Comparison of ENCODE assay signal across 1 cellular context in genomic region chr11:134098566-134099184, GRCh38.
TF ChIP-seq lines count a peak whose summit lies in the region.

No MANE protein-coding gene starts in this region.

TF ChIP-seq in GM23338, 12 proteins besides CTCF, POLR2A, EP300 and RAD21 (continued from another document):
- TF ChIP-seq, protein P1, sequence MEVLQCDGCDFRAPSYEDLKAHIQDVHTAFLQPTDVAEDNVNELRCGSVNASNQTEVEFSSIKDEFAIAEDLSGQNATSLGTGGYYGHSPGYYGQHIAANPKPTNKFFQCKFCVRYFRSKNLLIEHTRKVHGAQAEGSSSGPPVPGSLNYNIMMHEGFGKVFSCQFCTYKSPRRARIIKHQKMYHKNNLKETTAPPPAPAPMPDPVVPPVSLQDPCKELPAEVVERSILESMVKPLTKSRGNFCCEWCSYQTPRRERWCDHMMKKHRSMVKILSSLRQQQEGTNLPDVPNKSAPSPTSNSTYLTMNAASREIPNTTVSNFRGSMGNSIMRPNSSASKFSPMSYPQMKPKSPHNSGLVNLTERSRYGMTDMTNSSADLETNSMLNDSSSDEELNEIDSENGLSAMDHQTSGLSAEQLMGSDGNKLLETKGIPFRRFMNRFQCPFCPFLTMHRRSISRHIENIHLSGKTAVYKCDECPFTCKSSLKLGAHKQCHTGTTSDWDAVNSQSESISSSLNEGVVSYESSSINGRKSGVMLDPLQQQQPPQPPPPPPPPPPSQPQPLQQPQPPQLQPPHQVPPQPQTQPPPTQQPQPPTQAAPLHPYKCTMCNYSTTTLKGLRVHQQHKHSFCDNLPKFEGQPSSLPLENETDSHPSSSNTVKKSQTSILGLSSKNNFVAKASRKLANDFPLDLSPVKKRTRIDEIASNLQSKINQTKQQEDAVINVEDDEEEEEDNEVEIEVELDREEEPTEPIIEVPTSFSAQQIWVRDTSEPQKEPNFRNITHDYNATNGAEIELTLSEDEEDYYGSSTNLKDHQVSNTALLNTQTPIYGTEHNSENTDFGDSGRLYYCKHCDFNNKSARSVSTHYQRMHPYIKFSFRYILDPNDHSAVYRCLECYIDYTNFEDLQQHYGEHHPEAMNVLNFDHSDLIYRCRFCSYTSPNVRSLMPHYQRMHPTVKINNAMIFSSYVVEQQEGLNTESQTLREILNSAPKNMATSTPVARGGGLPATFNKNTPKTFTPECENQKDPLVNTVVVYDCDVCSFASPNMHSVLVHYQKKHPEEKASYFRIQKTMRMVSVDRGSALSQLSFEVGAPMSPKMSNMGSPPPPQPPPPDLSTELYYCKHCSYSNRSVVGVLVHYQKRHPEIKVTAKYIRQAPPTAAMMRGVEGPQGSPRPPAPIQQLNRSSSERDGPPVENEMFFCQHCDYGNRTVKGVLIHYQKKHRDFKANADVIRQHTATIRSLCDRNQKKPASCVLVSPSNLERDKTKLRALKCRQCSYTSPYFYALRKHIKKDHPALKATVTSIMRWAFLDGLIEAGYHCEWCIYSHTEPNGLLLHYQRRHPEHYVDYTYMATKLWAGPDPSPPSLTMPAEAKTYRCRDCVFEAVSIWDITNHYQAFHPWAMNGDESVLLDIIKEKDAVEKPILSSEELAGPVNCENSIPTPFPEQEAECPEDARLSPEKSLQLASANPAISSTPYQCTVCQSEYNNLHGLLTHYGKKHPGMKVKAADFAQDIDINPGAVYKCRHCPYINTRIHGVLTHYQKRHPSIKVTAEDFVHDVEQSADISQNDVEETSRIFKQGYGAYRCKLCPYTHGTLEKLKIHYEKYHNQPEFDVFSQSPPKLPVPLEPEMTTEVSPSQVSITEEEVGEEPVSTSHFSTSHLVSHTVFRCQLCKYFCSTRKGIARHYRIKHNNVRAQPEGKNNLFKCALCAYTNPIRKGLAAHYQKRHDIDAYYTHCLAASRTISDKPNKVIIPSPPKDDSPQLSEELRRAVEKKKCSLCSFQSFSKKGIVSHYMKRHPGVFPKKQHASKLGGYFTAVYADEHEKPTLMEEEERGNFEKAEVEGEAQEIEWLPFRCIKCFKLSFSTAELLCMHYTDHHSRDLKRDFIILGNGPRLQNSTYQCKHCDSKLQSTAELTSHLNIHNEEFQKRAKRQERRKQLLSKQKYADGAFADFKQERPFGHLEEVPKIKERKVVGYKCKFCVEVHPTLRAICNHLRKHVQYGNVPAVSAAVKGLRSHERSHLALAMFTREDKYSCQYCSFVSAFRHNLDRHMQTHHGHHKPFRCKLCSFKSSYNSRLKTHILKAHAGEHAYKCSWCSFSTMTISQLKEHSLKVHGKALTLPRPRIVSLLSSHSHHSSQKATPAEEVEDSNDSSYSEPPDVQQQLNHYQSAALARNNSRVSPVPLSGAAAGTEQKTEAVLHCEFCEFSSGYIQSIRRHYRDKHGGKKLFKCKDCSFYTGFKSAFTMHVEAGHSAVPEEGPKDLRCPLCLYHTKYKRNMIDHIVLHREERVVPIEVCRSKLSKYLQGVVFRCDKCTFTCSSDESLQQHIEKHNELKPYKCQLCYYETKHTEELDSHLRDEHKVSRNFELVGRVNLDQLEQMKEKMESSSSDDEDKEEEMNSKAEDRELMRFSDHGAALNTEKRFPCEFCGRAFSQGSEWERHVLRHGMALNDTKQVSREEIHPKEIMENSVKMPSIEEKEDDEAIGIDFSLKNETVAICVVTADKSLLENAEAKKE (CRISPR knock-in tag; IDR thresholded peaks at IDR 0.05): no peak
- TF ChIP-seq EZH2 (IDR thresholded peaks at IDR 0.05; ENCODE audit: low read depth, unreplicated experiment): no peak
- no peak for TF ChIP-seq JUNB (IDR thresholded peaks at IDR 0.05; ENCODE audit: unreplicated experiment)
TF ChIP-seq in GM23338: peak in this region for 0.
